In the genomic region with DNA sequence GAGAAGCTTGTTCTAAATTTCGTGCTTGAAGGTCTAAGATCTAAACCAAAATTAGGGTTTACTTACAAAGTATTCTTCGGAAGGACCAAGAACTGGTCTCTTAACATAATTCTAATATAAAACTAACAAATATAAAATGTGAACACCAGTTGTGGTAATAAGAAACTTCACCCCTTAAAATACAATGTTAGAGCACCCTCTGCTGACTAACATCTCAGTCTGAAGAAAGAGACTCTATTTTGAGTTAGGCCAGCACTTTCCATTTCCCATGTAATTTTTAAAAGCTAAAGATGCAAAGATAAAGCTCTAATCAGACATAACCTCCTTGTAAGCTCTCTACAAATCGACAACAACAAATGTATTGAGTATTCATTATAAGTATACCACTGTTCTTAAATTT, we compare ENCODE assay signal across 8 cellular contexts. TPM values are rescaled to one million over a fixed set of nuclear protein-coding genes. Genes with fewer than 3 reads are reported as not detected.
DNase-seq lines count a peak whose midpoint lies in the region; ATAC-seq and TF ChIP-seq lines count a peak whose summit lies in the region.

No MANE protein-coding gene starts in this region.

- POLR2A ChIA-PET in HEK293 (lab: Yijun Ruan, JAX): no interaction called here

- TF ChIP-seq CTCF in CD14-positive monocyte (IDR thresholded peaks at IDR 0.05): peak; percentile 32
- TF ChIP-seq CTCF in HEK293 (tag by site-specific recombination; IDR thresholded peaks at IDR 0.05): no peak
- TF ChIP-seq CTCF in ascending aorta (IDR thresholded peaks at IDR 0.05): peak in 2 of 3 experiments; percentile 16 to 49

- intact Hi-C loops in CD14-positive monocyte (cut with micrococcal nuclease): no loop called here
- intact Hi-C loops in ascending aorta (cut with DNase I): loop anchor here (5.0 kb wide), 1 partner anchor 819 kb away; no protein-coding TSS in a partner anchor
- intact Hi-C loops in left colon (cut with DNase I, micrococcal nuclease): loop anchor here in 1 of 2 donors (10.0 kb wide), 3 partner anchors 566 to 866 kb away; no protein-coding TSS in a partner anchor

- H3K27me3 ChIP-seq in ascending aorta: no peaks in the 10 kb centered on the region

- H3K4me3 Mint-ChIP-seq in CD14-positive monocyte: no peak overlapping the region

- ATAC-seq in left colon (peak; percentile 71), GM21723 (IDR thresholded peaks at IDR 0.05; ENCODE audit: unreplicated experiment) (no peak), GM19463 (IDR thresholded peaks at IDR 0.05; ENCODE audit: unreplicated experiment) (no peak), HG02973 (IDR thresholded peaks at IDR 0.05; ENCODE audit: unreplicated experiment) (no peak)

- no peak for DNase-seq in CD14-positive monocyte (ENCODE audit: low spot score)
- no peak for DNase-seq in ascending aorta (ENCODE audit: low spot score in 2 of 2)
- no peak for DNase-seq in left colon
- no peak for DNase-seq in foreskin melanocyte

- H3K27ac Mint-ChIP-seq in CD14-positive monocyte: no peak overlapping the region

- H3K9me3 ChIP-seq in HEK293 (ENCODE audit: control insufficient read depth, insufficient read depth, low read depth, low read length) (no peaks in the 10 kb centered on the region), ascending aorta (no peaks in the 10 kb centered on the region)

- peaks cover 6 to 9% of the 10 kb centered on the region in 2 donors for H3K36me3 Mint-ChIP-seq in CD14-positive monocyte

- H3K27ac ChIP-seq in HEK293 (ENCODE audit: extremely low read depth, low read depth, low read length): no peak overlapping the region
- no peak overlapping the region for H3K27ac ChIP-seq in ascending aorta

- H3K4me1 ChIP-seq in HEK293 (ENCODE audit: control insufficient read depth, insufficient read depth, low read length): no peaks in the 10 kb centered on the region
- H3K4me1 ChIP-seq in ascending aorta: no peaks in the 10 kb centered on the region

- H3K36me3 ChIP-seq in HEK293 (ENCODE audit: control insufficient read depth in 2 of 2, insufficient read depth in 1 of 2, low read length in 2 of 2) (no peaks in the 10 kb centered on the region), ascending aorta (peaks cover 0 to 4% of the 10 kb centered on the region in 2 donors)

- CTCF ChIA-PET in HEK293 (lab: Yijun Ruan, JAX): interaction anchor here (0.5 to 3.3 kb wide), 36 partner anchors 9 to 869 kb away, joined by 3 to 22 read pairs (median 4); partner anchors contain the start of gene PRDM1

- H3K4me1 Mint-ChIP-seq in CD14-positive monocyte: no peaks in the 10 kb centered on the region

- H3K4me3 ChIP-seq in HEK293 (ENCODE audit: low read depth, low read length): no peak overlapping the region
- H3K4me3 ChIP-seq in ascending aorta: no peak overlapping the region

- no peaks in the 10 kb centered on the region for H3K9me3 Mint-ChIP-seq in CD14-positive monocyte

- no peaks in the 10 kb centered on the region for H3K27me3 Mint-ChIP-seq in CD14-positive monocyte (ENCODE audit: low read depth in 3 of 3)

TF ChIP-seq in HEK293, 187 proteins besides CTCF, POLR2A, EP300 and RAD21:
- TF ChIP-seq, protein P1, sequence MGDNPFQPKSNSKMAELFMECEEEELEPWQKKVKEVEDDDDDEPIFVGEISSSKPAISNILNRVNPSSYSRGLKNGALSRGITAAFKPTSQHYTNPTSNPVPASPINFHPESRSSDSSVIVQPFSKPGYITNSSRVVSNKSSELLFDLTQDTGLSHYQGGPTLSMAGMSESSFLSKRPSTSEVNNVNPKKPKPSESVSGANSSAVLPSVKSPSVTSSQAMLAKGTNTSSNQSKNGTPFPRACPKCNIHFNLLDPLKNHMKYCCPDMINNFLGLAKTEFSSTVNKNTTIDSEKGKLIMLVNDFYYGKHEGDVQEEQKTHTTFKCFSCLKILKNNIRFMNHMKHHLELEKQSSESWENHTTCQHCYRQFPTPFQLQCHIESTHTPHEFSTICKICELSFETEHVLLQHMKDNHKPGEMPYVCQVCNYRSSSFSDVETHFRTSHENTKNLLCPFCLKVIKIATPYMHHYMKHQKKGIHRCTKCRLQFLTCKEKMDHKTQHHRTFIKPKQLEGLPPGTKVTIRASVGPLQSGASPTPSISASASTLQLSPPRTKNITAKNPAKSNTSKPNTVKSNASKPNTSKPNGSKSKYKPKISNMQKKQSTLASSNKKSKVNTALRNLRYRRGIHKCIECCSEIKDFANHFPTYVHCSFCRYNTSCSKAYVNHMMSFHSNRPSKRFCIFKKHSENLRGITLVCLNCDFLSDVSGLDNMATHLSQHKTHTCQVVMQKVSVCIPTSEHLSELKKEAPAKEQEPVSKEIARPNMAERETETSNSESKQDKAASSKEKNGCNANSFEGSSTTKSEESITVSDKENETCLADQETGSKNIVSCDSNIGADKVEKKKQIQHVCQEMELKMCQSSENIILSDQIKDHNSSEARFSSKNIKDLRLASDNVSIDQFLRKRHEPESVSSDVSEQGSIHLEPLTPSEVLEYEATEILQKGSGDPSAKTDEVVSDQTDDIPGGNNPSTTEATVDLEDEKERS (tag by site-specific recombination; IDR thresholded peaks at IDR 0.05): no peak
- TF ChIP-seq ZNF654 (tag by site-specific recombination; IDR thresholded peaks at IDR 0.05; ENCODE audit: low read depth): peak; percentile 55

RNA-seq across cellular contexts. Expression of gene ATG5, which starts 24.6 kb away (rescaled TPM):
- 10 to 100 TPM; 29.9 to 31.4 TPM for polyA plus RNA-seq in CD14-positive monocyte
- 15.1 TPM for total RNA-seq in ascending aorta
- total RNA-seq in left colon: 10 to 100 TPM; 43.7 to 46.7 TPM

RNA-seq across cellular contexts. Expression of gene CRYBG1, which starts 59.6 kb away (rescaled TPM):
- 10 to 100 TPM in 1 of 2 donors, 1 to 10 TPM in 1; 7.9 to 11.9 TPM for polyA plus RNA-seq in CD14-positive monocyte
- total RNA-seq in ascending aorta: 6.5 TPM
- 10 to 100 TPM; 73.7 to 77.5 TPM for total RNA-seq in left colon
